22 cellular contexts compared by ENCODE assay signal in genomic region chr17:72566671-72567484, GRCh38.
DNase-seq lines count a peak whose midpoint lies in the region; ATAC-seq and TF ChIP-seq lines count a peak whose summit lies in the region.
"Had no signal": no experiment of that assay in that cellular context is flagged by ENCODE, and none has a peak within 500 bp of the region (broad histone marks: within the 10 kb centered on the region; RNA-seq: fewer than 3 reads in every experiment).

No MANE protein-coding gene starts in this region.

- H3K27ac ChIP-seq in osteoblast (ENCODE audit: low read depth, low read length): no peak overlapping the region
- H3K27ac ChIP-seq: HL-60, thyroid gland, WERI-Rb-1 had no signal

- H3K27ac Mint-ChIP-seq in T-helper 17 cell: peak overlapping the region; percentile 54
- H3K27ac Mint-ChIP-seq: CD8-positive, alpha-beta T cell; natural killer cell; stimulated activated memory B cell treated with anti-CD40 and anti-IgM and Interleukin-4, amounts not matched to agents 10 μg/mL and 1 μg/mL and 100 μg/mL, for 72 hours had no signal

- DNase-seq in NCI-H345 (lab: John Stamatoyannopoulos, UW): peak; percentile 29
- no peak for DNase-seq in NCI-H345 treated with DMSO at 0.1 percent for 48 hours (lab: John Stamatoyannopoulos, UW; ENCODE audit: unreplicated experiment)
- peak; percentile 13 for DNase-seq in GM19238 (ENCODE audit: insufficient read length, low spot score)
- DNase-seq in T-helper 17 cell: no peak
- DNase-seq in osteoblast (ENCODE audit: insufficient read length, low spot score, missing footprints): peak; percentile 82
- DNase-seq in NCI-H2171 treated with DMSO at 0.1 percent for 48 hours (lab: John Stamatoyannopoulos, UW): no peak
- DNase-seq in SKM-1 treated with dmso at 0.1 percent for 144 hours (lab: John Stamatoyannopoulos, UW; ENCODE audit: unreplicated experiment): no peak
- DNase-seq: CD8-positive, alpha-beta T cell; hippocampal formation; KG1; kidney; mesendoderm; natural killer cell; NCI-H1105; NCI-H2107; Peyer's patch; stimulated activated CD4-positive, alpha-beta T cell treated with anti-CD3 and anti-CD28 coated beads, Interleukin-12 subunit alpha, Interleukin-12 subunit beta, amount 100 ng/mL, for 4 hours; thyroid gland; WERI-Rb-1 had no signal

- peaks cover 34% of the 10 kb centered on the region for H4K20me1 ChIP-seq in osteoblast (ENCODE audit: insufficient read depth, low read length)

- H3K4me3 Mint-ChIP-seq in T-helper 17 cell: peak overlapping the region; percentile 81
- H3K4me3 Mint-ChIP-seq: CD8-positive, alpha-beta T cell; natural killer cell; stimulated activated memory B cell treated with anti-CD40 and anti-IgM and Interleukin-4, amounts not matched to agents 10 μg/mL and 1 μg/mL and 100 μg/mL, for 72 hours had no signal

- H3K79me2 ChIP-seq in osteoblast (ENCODE audit: insufficient read depth, low read length): peaks cover 30% of the 10 kb centered on the region

- ATAC-seq in T-helper 17 cell: no peak
- no peak for ATAC-seq in HG02610 (IDR thresholded peaks at IDR 0.05; ENCODE audit: unreplicated experiment)
- ATAC-seq: CD8-positive, alpha-beta T cell; natural killer cell; stimulated activated memory B cell treated with anti-CD40 and anti-IgM and Interleukin-4, amounts not matched to agents 10 μg/mL and 1 μg/mL and 100 μg/mL, for 72 hours had no signal

- H3K9me3 ChIP-seq in T-helper 17 cell (ENCODE audit: control insufficient read depth, low read length, poor library complexity, severe bottlenecking) (no peaks in the 10 kb centered on the region), osteoblast (ENCODE audit: low read depth, low read length) (no peaks in the 10 kb centered on the region)
- H3K9me3 ChIP-seq: Peyer's patch, thyroid gland had no signal

- peak overlapping the region; percentile 43 for H3K4me3 ChIP-seq in osteoblast (ENCODE audit: insufficient read depth, low read length)
- H3K4me3 ChIP-seq: Peyer's patch, thyroid gland had no signal

- no peaks in the 10 kb centered on the region for H3K27me3 ChIP-seq in osteoblast (ENCODE audit: insufficient read depth, low read length)
- H3K27me3 ChIP-seq: Peyer's patch, thyroid gland had no signal

- peaks cover under 1% of the 10 kb centered on the region for H3K27me3 Mint-ChIP-seq in T-helper 17 cell

- H3K4me2 ChIP-seq in osteoblast (ENCODE audit: insufficient read depth, low read length): peak overlapping the region; percentile 64

- H3K36me3 Mint-ChIP-seq in T-helper 17 cell (ENCODE audit: low read depth): no peaks in the 10 kb centered on the region
- H3K36me3 Mint-ChIP-seq: CD8-positive, alpha-beta T cell; natural killer cell; stimulated activated memory B cell treated with anti-CD40 and anti-IgM and Interleukin-4, amounts not matched to agents 10 μg/mL and 1 μg/mL and 100 μg/mL, for 72 hours had no signal

- peaks cover 19% of the 10 kb centered on the region for H3K4me1 Mint-ChIP-seq in T-helper 17 cell

- TF ChIP-seq CTCF in osteoblast (IDR thresholded peaks at IDR 0.05; ENCODE audit: extremely low read depth, low read depth, low read length): no peak

- no peaks in the 10 kb centered on the region for H3K36me3 ChIP-seq in osteoblast (ENCODE audit: insufficient read depth, low read length)
- H3K36me3 ChIP-seq: Peyer's patch, thyroid gland, WERI-Rb-1 had no signal

- no peaks in the 10 kb centered on the region for H3K4me1 ChIP-seq in osteoblast (ENCODE audit: insufficient read depth, low read length)
- H3K4me1 ChIP-seq: thyroid gland had no signal

- H2AFZ ChIP-seq in osteoblast (ENCODE audit: low read length): peak overlapping the region; percentile 41

Comparison
In these comparisons a context has a peak if more than half of its experiments do, and no peak if none do; other contexts are left out.
1. DNase-seq: peak in NCI-H345 (single experiment), GM19238 (single experiment) and osteoblast (single experiment); none in NCI-H345 treated with DMSO at 0.1 percent for 48 hours (single experiment), T-helper 17 cell (0 of 3), NCI-H2171 treated with DMSO at 0.1 percent for 48 hours (single experiment) and SKM-1 treated with dmso at 0.1 percent for 144 hours (single experiment).